ENCODE assay signal across 12 cellular contexts in the genomic region with DNA sequence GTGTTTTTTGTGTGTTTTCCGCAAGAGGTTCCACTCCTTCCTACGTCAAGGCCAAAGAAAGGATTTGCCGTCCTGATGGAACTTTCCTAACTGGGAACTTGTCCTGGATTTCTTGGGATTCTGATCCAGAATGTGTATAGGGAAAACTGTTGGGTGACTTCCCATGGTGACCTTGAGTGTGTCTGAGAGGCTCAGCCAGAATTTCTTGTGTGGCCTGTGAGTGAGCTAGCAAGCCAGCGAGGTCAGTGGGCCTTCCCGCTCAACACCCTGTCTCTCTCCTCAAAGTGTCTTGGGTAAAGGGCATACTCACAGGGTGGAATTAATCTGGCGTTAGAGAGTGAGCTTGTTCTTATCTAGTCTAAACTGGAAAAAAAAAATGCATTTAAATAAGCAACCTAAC. TPM values are rescaled to one million over a fixed set of nuclear protein-coding genes. Genes with fewer than 3 reads are reported as not detected.
DNase-seq lines count a peak whose midpoint lies in the region; ATAC-seq and TF ChIP-seq lines count a peak whose summit lies in the region.
"Had no signal": no experiment of that assay in that cellular context is flagged by ENCODE, and none has a peak within 500 bp of the region (broad histone marks: within the 10 kb centered on the region; RNA-seq: fewer than 3 reads in every experiment).

No MANE protein-coding gene starts in this region.

- H3K9me3 Mint-ChIP-seq in natural killer cell treated with Interleukin-12 subunit alpha and Interleukin-12 subunit beta and Interleukin-15 and Interleukin-18, amount 100 ng/mL, for 72 hours = no peaks in the 10 kb centered on the region
- H3K9me3 Mint-ChIP-seq in CD4-positive, alpha-beta T cell = no peaks in the 10 kb centered on the region

- peak overlapping the region in 1 of 2 experiments; percentile 59 for H3K4ac ChIP-seq in mesenchymal stem cell (ENCODE audit: low read depth in 1 of 2, low read length in 2 of 2)

- TF ChIP-seq CTCF in stomach (IDR thresholded peaks at IDR 0.05) = no peak
- no peak for TF ChIP-seq CTCF in CD4-positive, alpha-beta T cell (IDR thresholded peaks at IDR 0.05)

- H3K9me3 ChIP-seq in HUES64 (ENCODE audit: insufficient read depth, low read depth, low read length) = no peaks in the 10 kb centered on the region
- no peaks in the 10 kb centered on the region for H3K9me3 ChIP-seq in esophagus (ENCODE audit: control insufficient read depth in 2 of 2, insufficient read depth in 1 of 2, low read depth in 1 of 2, low read length in 1 of 2)
- no peaks in the 10 kb centered on the region for H3K9me3 ChIP-seq in mesenchymal stem cell (ENCODE audit: control insufficient read depth, low read length)
- no peaks in the 10 kb centered on the region for H3K9me3 ChIP-seq in stomach
- H3K9me3 ChIP-seq in CD4-positive, alpha-beta T cell (ENCODE audit: control insufficient read depth, low read length) = no peaks in the 10 kb centered on the region

- no peaks in the 10 kb centered on the region for H3K27me3 ChIP-seq in HUES64 (ENCODE audit: insufficient read depth, low read length)
- no peaks in the 10 kb centered on the region for H3K27me3 ChIP-seq in esophagus (ENCODE audit: control insufficient read depth in 1 of 2, insufficient read depth in 2 of 2, low read length in 2 of 2)
- H3K27me3 ChIP-seq in mesenchymal stem cell (ENCODE audit: control insufficient read depth in 1 of 2, insufficient read depth in 1 of 2, low read length in 2 of 2) = no peaks in the 10 kb centered on the region
- H3K27me3 ChIP-seq in stomach = no peaks in the 10 kb centered on the region
- H3K27me3 ChIP-seq in CD4-positive, alpha-beta T cell (ENCODE audit: control insufficient read depth, insufficient read depth, low read length) = no peaks in the 10 kb centered on the region

- CTCF ChIA-PET in CD4-positive, alpha-beta T cell (lab: Charles Lee) = interaction anchor here (1.3 kb wide), 1 partner anchor 303 kb away, joined by 3 read pairs; no protein-coding TSS in a partner anchor

- no peaks in the 10 kb centered on the region for H3K36me3 ChIP-seq in HUES64 (ENCODE audit: insufficient read depth, low read length)
- H3K36me3 ChIP-seq in esophagus (ENCODE audit: control insufficient read depth in 2 of 2, insufficient read depth in 2 of 2, low read length in 1 of 2) = no peaks in the 10 kb centered on the region
- no peaks in the 10 kb centered on the region for H3K36me3 ChIP-seq in mesenchymal stem cell (ENCODE audit: control insufficient read depth in 1 of 2, insufficient read depth in 2 of 2, low read depth in 1 of 2, low read length in 2 of 2)
- no peaks in the 10 kb centered on the region for H3K36me3 ChIP-seq in stomach

- no peak overlapping the region for H2BK15ac ChIP-seq in mesenchymal stem cell (ENCODE audit: low read depth, poor library complexity, severe bottlenecking)

- no peak overlapping the region for H3K4me2 ChIP-seq in mesenchymal stem cell (ENCODE audit: low read length, poor library complexity, severe bottlenecking)

- TF ChIP-seq POLR2A in stomach (IDR thresholded peaks at IDR 0.05) = no peak

- H3K4me3 Mint-ChIP-seq in natural killer cell treated with Interleukin-12 subunit alpha and Interleukin-12 subunit beta and Interleukin-15 and Interleukin-18, amount 100 ng/mL, for 72 hours = no peak overlapping the region
- H3K4me3 Mint-ChIP-seq in CD4-positive, alpha-beta T cell = no peak overlapping the region
- H3K4me3 Mint-ChIP-seq: B cell had no signal

- no peak overlapping the region for H2AFZ ChIP-seq in mesenchymal stem cell (ENCODE audit: low read depth, low read length)

- peak overlapping the region; percentile 16 for H4K8ac ChIP-seq in mesenchymal stem cell (ENCODE audit: low read length)

- DNase-seq in mesenchymal stem cell (no peak), stomach (no peak), GM19238 (ENCODE audit: insufficient read length, low spot score) (no peak), NCI-H69 (lab: John Stamatoyannopoulos, UW) (no peak)
- no peak for DNase-seq in natural killer cell treated with Interleukin-12 subunit alpha and Interleukin-12 subunit beta and Interleukin-15 and Interleukin-18, amount 100 ng/mL, for 72 hours (ENCODE audit: low spot score)
- DNase-seq in CD4-positive, alpha-beta T cell = no peak
- DNase-seq: amniotic stem cell; H7; stimulated activated CD4-positive, alpha-beta T cell treated with anti-CD3 and anti-CD28 coated beads, Interleukin-15, amount 100 ng/mL, for 24 hours had no signal

- H3K4me3 ChIP-seq in HUES64 (ENCODE audit: low read length) = no peak overlapping the region
- H3K4me3 ChIP-seq in esophagus (ENCODE audit: low read depth in 1 of 2, low read length in 2 of 2) = no peak overlapping the region
- H3K4me3 ChIP-seq in mesenchymal stem cell (ENCODE audit: insufficient read depth in 1 of 2, low read depth in 1 of 2, low read length in 2 of 2) = peak overlapping the region in 1 of 2 experiments; percentile 16
- no peak overlapping the region for H3K4me3 ChIP-seq in stomach

- TF ChIP-seq EP300 in stomach (IDR thresholded peaks at IDR 0.05) = no peak

- peak overlapping the region; percentile 57 for H3K27ac ChIP-seq in HUES64 (ENCODE audit: low read depth, low read length)
- peak overlapping the region; percentile 44 to 74 for H3K27ac ChIP-seq in esophagus (ENCODE audit: low read depth in 2 of 2, low read length in 1 of 2)
- peak overlapping the region; percentile 55 for H3K27ac ChIP-seq in mesenchymal stem cell (ENCODE audit: low read length, poor library complexity, severe bottlenecking)
- H3K27ac ChIP-seq in stomach = peak overlapping the region in 4 of 5 donors; percentile 27 to 63 (median 47)
- H3K27ac ChIP-seq in CD4-positive, alpha-beta T cell (ENCODE audit: low read depth, low read length) = no peak overlapping the region

- H2BK12ac ChIP-seq in mesenchymal stem cell (ENCODE audit: low read length in 2 of 2) = peak overlapping the region in 1 of 2 experiments; percentile 14

- H3K79me1 ChIP-seq in mesenchymal stem cell (replicated peaks; ENCODE audit: low read length, poor library complexity, severe bottlenecking) = peaks cover 38% of the 10 kb centered on the region

- no peak overlapping the region for H3K18ac ChIP-seq in mesenchymal stem cell (ENCODE audit: low read depth in 1 of 2, low read length in 2 of 2)

- H3K27me3 Mint-ChIP-seq in natural killer cell treated with Interleukin-12 subunit alpha and Interleukin-12 subunit beta and Interleukin-15 and Interleukin-18, amount 100 ng/mL, for 72 hours = peaks cover 22 to 33% of the 10 kb centered on the region in 2 donors
- H3K27me3 Mint-ChIP-seq in CD4-positive, alpha-beta T cell = peaks cover 29% of the 10 kb centered on the region

- no peak overlapping the region for H2BK5ac ChIP-seq in mesenchymal stem cell (ENCODE audit: low read depth, low read length, poor library complexity, severe bottlenecking)

- H3K14ac ChIP-seq in mesenchymal stem cell (ENCODE audit: low read length in 2 of 2) = no peak overlapping the region

- no peak overlapping the region for H2BK120ac ChIP-seq in mesenchymal stem cell (ENCODE audit: low read depth, low read length)

- no peak overlapping the region for H3K27ac Mint-ChIP-seq in natural killer cell treated with Interleukin-12 subunit alpha and Interleukin-12 subunit beta and Interleukin-15 and Interleukin-18, amount 100 ng/mL, for 72 hours
- no peak overlapping the region for H3K27ac Mint-ChIP-seq in CD4-positive, alpha-beta T cell
- H3K27ac Mint-ChIP-seq: B cell had no signal

- no peak overlapping the region for H3K23ac ChIP-seq in mesenchymal stem cell (ENCODE audit: low read length in 2 of 2)

- H3K36me3 Mint-ChIP-seq in natural killer cell treated with Interleukin-12 subunit alpha and Interleukin-12 subunit beta and Interleukin-15 and Interleukin-18, amount 100 ng/mL, for 72 hours = no peaks in the 10 kb centered on the region
- no peaks in the 10 kb centered on the region for H3K36me3 Mint-ChIP-seq in CD4-positive, alpha-beta T cell (ENCODE audit: low read depth)

- WGBS in HUES64 = 93% methylated on average over 5 of the region's 6 CpGs
- 46 to 47% methylated on average over 6 of the region's 6 CpGs for WGBS in esophagus, 2 donors
- 96% methylated on average over 5 of the region's 6 CpGs for WGBS in mesenchymal stem cell
- 46 to 65% (median 59%) methylated on average over 6 of the region's 6 CpGs for WGBS in stomach, 5 donors

- no peak overlapping the region for H4K91ac ChIP-seq in mesenchymal stem cell (ENCODE audit: low read length)

- ATAC-seq in natural killer cell treated with Interleukin-12 subunit alpha and Interleukin-12 subunit beta and Interleukin-15 and Interleukin-18, amount 100 ng/mL, for 72 hours = no peak
- no peak for ATAC-seq in CD4-positive, alpha-beta T cell (ENCODE audit: poor library complexity)

- POLR2A ChIA-PET in CD4-positive, alpha-beta T cell (lab: Charles Lee) = no interaction called here

- H3K4me1 Mint-ChIP-seq in natural killer cell treated with Interleukin-12 subunit alpha and Interleukin-12 subunit beta and Interleukin-15 and Interleukin-18, amount 100 ng/mL, for 72 hours (ENCODE audit: low read depth in 2 of 2) = peaks cover 22 to 28% of the 10 kb centered on the region in 2 donors
- H3K4me1 Mint-ChIP-seq in CD4-positive, alpha-beta T cell (ENCODE audit: low read depth) = peaks cover 18% of the 10 kb centered on the region

- H3K4me1 ChIP-seq in HUES64 (ENCODE audit: insufficient read depth, low read length) (peaks cover 49% of the 10 kb centered on the region), esophagus (ENCODE audit: control insufficient read depth in 2 of 2, insufficient read depth in 2 of 2, low read length in 1 of 2) (peaks cover 4 to 9% of the 10 kb centered on the region in 2 donors), mesenchymal stem cell (ENCODE audit: control insufficient read depth, insufficient read depth, low read depth, low read length) (peaks cover 28% of the 10 kb centered on the region), stomach (peaks cover 23 to 80% (median 49%) of the 10 kb centered on the region in 4 donors)

- H3K9ac ChIP-seq in HUES64 (ENCODE audit: low read depth, low read length) (peak overlapping the region; percentile 51), mesenchymal stem cell (ENCODE audit: low read length) (peak overlapping the region; percentile 55)

- peak overlapping the region; percentile 37 for H2AK5ac ChIP-seq in mesenchymal stem cell (ENCODE audit: low read length, severe bottlenecking)

- intact Hi-C loops in stomach (cut with DNase I; ENCODE audit: low total_unique reads) = no loop called here
- intact Hi-C loops in CD4-positive, alpha-beta T cell (cut with DNase I, micrococcal nuclease) = no loop called here

RNA-seq across cellular contexts. Expression of gene ZNRF3, which starts 20.3 kb away (rescaled TPM):
- polyA plus RNA-seq in HUES64 (2013, experiment 1 of 2) = 10.0 TPM
- 11.7 TPM for polyA plus RNA-seq in HUES64 (2013, experiment 2 of 2)
- polyA plus RNA-seq in esophagus (1 to 10 TPM; 1.6 to 2.8 TPM), stomach (1 to 10 TPM; 1.4 to 2.9 (median 1.7) TPM)
- polyA plus RNA-seq in mesenchymal stem cell (2013, experiment 1 of 2) = 1.8 TPM
- 2.0 TPM for polyA plus RNA-seq in mesenchymal stem cell (2013, experiment 2 of 2)
- total RNA-seq in stomach = 10 to 100 TPM in 1 of 5 donors, 1 to 10 TPM in 4; 1.8 to 52.7 (median 6.4) TPM
- total RNA-seq in natural killer cell treated with Interleukin-12 subunit alpha and Interleukin-12 subunit beta and Interleukin-15 and Interleukin-18, amount 100 ng/mL, for 72 hours = under 1 TPM; 0.61 to 0.64 TPM
- under 1 TPM; 0.38 to 0.61 TPM for total RNA-seq in CD4-positive, alpha-beta T cell
